9 cellular contexts compared by ENCODE assay signal in the genomic region with DNA sequence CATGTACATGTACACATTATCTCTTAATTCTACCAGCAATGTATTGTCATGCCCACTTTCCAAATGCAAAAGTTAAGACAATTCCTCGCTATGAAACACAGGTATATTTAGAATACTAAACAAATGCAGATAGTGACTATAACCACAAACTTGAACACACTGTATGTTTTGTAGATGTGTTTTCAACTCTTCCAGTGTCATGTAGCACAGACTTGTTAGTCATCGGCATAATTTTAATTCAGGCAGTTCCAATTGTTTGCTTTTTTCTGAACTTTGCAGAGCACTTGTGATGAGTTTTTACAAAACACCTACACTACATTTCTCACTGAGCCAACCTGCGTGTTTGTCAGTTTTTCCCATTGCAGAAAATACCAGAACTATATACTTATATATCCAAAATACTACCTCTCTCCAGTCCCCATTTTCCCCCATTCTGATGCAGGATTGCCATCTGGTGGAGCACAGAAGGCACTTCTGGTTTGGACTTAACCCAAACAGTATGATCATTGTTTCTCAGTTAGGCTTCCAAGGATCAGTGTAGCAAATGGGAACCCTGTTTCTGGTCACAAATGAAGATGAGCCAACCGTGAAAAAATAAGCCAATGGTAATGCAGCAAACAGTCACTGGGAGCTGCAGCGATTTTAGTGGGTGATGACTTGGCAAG.
DNase-seq lines count a peak whose midpoint lies in the region; FAIRE-seq and TF ChIP-seq lines count a peak whose summit lies in the region.
"Had no signal": no experiment of that assay in that cellular context is flagged by ENCODE, and none has a peak within 500 bp of the region (broad histone marks: within the 10 kb centered on the region; RNA-seq: fewer than 3 reads in every experiment).

No MANE protein-coding gene starts in this region.

- intact Hi-C loops in CD14-positive monocyte (cut with micrococcal nuclease), result no loop called here

- no peak overlapping the region for H3K4me2 ChIP-seq in neural cell (ENCODE audit: low read length)

- H4K20me1 ChIP-seq in neural cell (ENCODE audit: insufficient read depth), result no peaks in the 10 kb centered on the region

- H3K27ac ChIP-seq in neural cell (ENCODE audit: low read length), result peak overlapping the region; percentile 25
- no peak overlapping the region for H3K27ac ChIP-seq in CD8-positive, alpha-beta memory T cell (ENCODE audit: low read depth, low read length)

- peaks cover 0 to 7% (median 3%) of the 10 kb centered on the region in 5 donors for H3K9me3 Mint-ChIP-seq in CD8-positive, alpha-beta memory T cell
- H3K9me3 Mint-ChIP-seq in CD14-positive monocyte, result peaks cover 0 to 3% (median 0%) of the 10 kb centered on the region in 7 donors

- no peaks in the 10 kb centered on the region for H3K4me1 Mint-ChIP-seq in CD8-positive, alpha-beta memory T cell
- H3K4me1 Mint-ChIP-seq in CD14-positive monocyte, result no peaks in the 10 kb centered on the region
- H3K4me1 Mint-ChIP-seq: naive B cell had no signal

- POLR2A ChIA-PET in CD8-positive, alpha-beta memory T cell (lab: Charles Lee), result no interaction called here

- TF ChIP-seq EP300 in neural cell (conservative IDR thresholded peaks at IDR 0.05; ENCODE audit: poor library complexity, severe bottlenecking), result no peak

- no peaks in the 10 kb centered on the region for H3K9me2 ChIP-seq in neural cell (ENCODE audit: insufficient read depth, low read length)

- TF ChIP-seq CTCF in neural cell (IDR thresholded peaks at IDR 0.05; ENCODE audit: poor library complexity, severe bottlenecking) (peak; percentile 71), CD14-positive monocyte (IDR thresholded peaks at IDR 0.05) (no peak)

- no peaks in the 10 kb centered on the region for H3K4me1 ChIP-seq in CD8-positive, alpha-beta memory T cell (ENCODE audit: insufficient read depth, low read length)

- no peaks in the 10 kb centered on the region for H3K27me3 Mint-ChIP-seq in CD8-positive, alpha-beta memory T cell
- H3K27me3 Mint-ChIP-seq in CD14-positive monocyte (ENCODE audit: low read depth in 3 of 3), result no peaks in the 10 kb centered on the region
- H3K27me3 Mint-ChIP-seq: naive B cell had no signal

- peak; percentile 78 for TF ChIP-seq RAD21 in neural cell (conservative IDR thresholded peaks at IDR 0.05)

- no peaks in the 10 kb centered on the region for H3K9me3 ChIP-seq in neural cell (ENCODE audit: low read length)
- no peaks in the 10 kb centered on the region for H3K9me3 ChIP-seq in CD8-positive, alpha-beta memory T cell (ENCODE audit: low read length)

- H3F3A ChIP-seq in neural cell (ENCODE audit: insufficient read depth, low read length, poor library complexity, severe bottlenecking), result no peaks in the 10 kb centered on the region

- H3K4me3 ChIP-seq in Jurkat, Clone E6-1 (ENCODE audit: low read length), result no peak overlapping the region
- H3K4me3 ChIP-seq in neural cell (ENCODE audit: low read length), result peak overlapping the region; percentile 9
- no peak overlapping the region for H3K4me3 ChIP-seq in CD8-positive, alpha-beta memory T cell (ENCODE audit: low read length)

- DNase-seq in GDM1 (lab: John Stamatoyannopoulos, UW) (peak; percentile 2), RKO (ENCODE audit: low spot score) (peak; percentile 73), erythroblast (lab: John Stamatoyannopoulos, UW) (peak; percentile 1 to 20), GM12892 (ENCODE audit: insufficient read length) (no peak), CD14-positive monocyte (ENCODE audit: low spot score) (no peak)
- DNase-seq in Jurkat, Clone E6-1 (ENCODE audit: low read depth, low spot score), result peak; percentile 10
- no peak for DNase-seq in CD8-positive, alpha-beta memory T cell
- DNase-seq: naive B cell had no signal

- no peak overlapping the region for H3K4me3 Mint-ChIP-seq in CD8-positive, alpha-beta memory T cell
- no peak overlapping the region for H3K4me3 Mint-ChIP-seq in CD14-positive monocyte
- H3K4me3 Mint-ChIP-seq: naive B cell had no signal

- CTCF ChIA-PET in CD8-positive, alpha-beta memory T cell (lab: Charles Lee), result no interaction called here

- peak overlapping the region in 1 of 8 donors; percentile 16 for H3K27ac Mint-ChIP-seq in CD8-positive, alpha-beta memory T cell
- no peak overlapping the region for H3K27ac Mint-ChIP-seq in CD14-positive monocyte
- H3K27ac Mint-ChIP-seq: naive B cell had no signal

- no peaks in the 10 kb centered on the region for H3K27me3 ChIP-seq in neural cell (ENCODE audit: insufficient read depth, low read depth, low read length)
- no peaks in the 10 kb centered on the region for H3K27me3 ChIP-seq in CD8-positive, alpha-beta memory T cell (ENCODE audit: insufficient read depth, low read length, poor library complexity, severe bottlenecking)

- no peak overlapping the region for H3K9ac ChIP-seq in neural cell (ENCODE audit: low read length)

- H3K79me2 ChIP-seq in neural cell (replicated peaks; ENCODE audit: insufficient read depth, low read length), result no peaks in the 10 kb centered on the region

- no peaks in the 10 kb centered on the region for H3K36me3 Mint-ChIP-seq in CD8-positive, alpha-beta memory T cell
- no peaks in the 10 kb centered on the region for H3K36me3 Mint-ChIP-seq in CD14-positive monocyte
- H3K36me3 Mint-ChIP-seq: naive B cell had no signal

- H3K36me3 ChIP-seq in neural cell (ENCODE audit: insufficient read depth, low read length), result no peaks in the 10 kb centered on the region
- no peaks in the 10 kb centered on the region for H3K36me3 ChIP-seq in CD8-positive, alpha-beta memory T cell (ENCODE audit: insufficient read depth, low read length)

- no peak for FAIRE-seq in GM12892 (lab: Jason Lieb, UNC)

- H2AFZ ChIP-seq in neural cell (ENCODE audit: low read depth, low read length), result no peak overlapping the region

- no peak for TF ChIP-seq POLR2A in erythroblast (IDR thresholded peaks at IDR 0.05; ENCODE audit: low read length)
- no peak for TF ChIP-seq POLR2A in GM12892 (IDR thresholded peaks at IDR 0.05; ENCODE audit: low read depth, low read length)

TF ChIP-seq in neural cell, 6 proteins besides CTCF, POLR2A, EP300 and RAD21:
- no peak for TF ChIP-seq MXI1 (conservative IDR thresholded peaks at IDR 0.05; ENCODE audit: poor library complexity, severe bottlenecking)
- TF ChIP-seq SMC3 (conservative IDR thresholded peaks at IDR 0.05; ENCODE audit: poor library complexity), result peak; percentile 77

Comparison
In these comparisons a context has a peak if more than half of its experiments do, and no peak if none do; other contexts are left out.
1. DNase-seq: peak in GDM1 (single experiment), Jurkat, Clone E6-1 (single experiment), RKO (single experiment) and erythroblast (2 of 2); none in GM12892 (single experiment), CD8-positive, alpha-beta memory T cell (0 of 5) and CD14-positive monocyte (single experiment).